In the genomic region with DNA sequence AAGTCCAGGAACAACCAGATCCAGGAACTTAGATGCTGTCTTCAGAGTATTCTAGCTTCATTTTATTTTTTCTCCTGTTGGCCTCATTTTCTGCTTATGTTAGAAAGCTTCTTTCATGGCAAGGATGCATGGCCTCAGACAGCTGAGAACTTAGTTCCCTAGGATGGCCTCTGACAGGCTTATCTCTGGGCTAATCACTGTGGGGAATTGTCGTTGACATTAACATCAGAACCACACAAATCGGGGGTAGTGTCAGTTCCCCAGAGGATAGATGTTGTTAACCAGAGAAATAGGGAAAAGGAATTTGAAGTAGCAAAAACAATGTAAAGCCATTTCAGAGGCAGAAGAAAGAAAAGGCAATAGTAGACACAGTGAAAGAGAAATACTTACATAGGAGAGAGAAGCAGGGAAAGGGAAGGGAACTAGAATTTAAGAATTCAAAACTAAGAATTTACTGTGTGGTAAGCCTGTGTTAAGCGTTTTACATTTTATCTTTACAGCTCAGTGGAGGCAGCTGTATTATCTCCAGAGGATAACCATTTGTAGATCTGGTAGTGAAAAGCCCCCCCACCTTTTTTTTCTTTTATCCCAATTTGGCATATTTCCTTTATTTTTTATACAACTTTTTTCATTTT, we compare ENCODE assay signal across 18 cellular contexts. TPM values are rescaled to one million over a fixed set of nuclear protein-coding genes. Genes with fewer than 3 reads are reported as not detected.
DNase-seq lines count a peak whose midpoint lies in the region; ATAC-seq and TF ChIP-seq lines count a peak whose summit lies in the region.
"Had no signal": no experiment of that assay in that cellular context is flagged by ENCODE, and none has a peak within 500 bp of the region (broad histone marks: within the 10 kb centered on the region; RNA-seq: fewer than 3 reads in every experiment).

No MANE protein-coding gene starts in this region.

- H3K9me3 Mint-ChIP-seq in WTC11 = peaks cover 11% of the 10 kb centered on the region

- H3K23ac ChIP-seq in mesenchymal stem cell (ENCODE audit: low read length in 2 of 2) = no peak overlapping the region

- DNase-seq in WTC11 (ENCODE audit: low spot score) = no peak
- no peak for DNase-seq in mesenchymal stem cell
- no peak for DNase-seq in KG1 (lab: John Stamatoyannopoulos, UW)
- DNase-seq in NCI-H345 (lab: John Stamatoyannopoulos, UW) = no peak
- DNase-seq: activated CD4-positive, CD25-positive, alpha-beta regulatory T cell; brain microvascular endothelial cell; DMS79 treated with DMSO at 0.1 percent for 48 hours; H9; hippocampal formation; NCI-H1436 treated with DMSO at 0.1 percent for 48 hours; NCI-H69; posterior cingulate gyrus had no signal

- H3K4me3 ChIP-seq in BLaER1 (no peak overlapping the region), HUES64 (ENCODE audit: low read length) (no peak overlapping the region), mesenchymal stem cell (ENCODE audit: insufficient read depth in 1 of 2, low read depth in 1 of 2, low read length in 2 of 2) (no peak overlapping the region)
- H3K4me3 ChIP-seq: lung had no signal

- 0 out of 2 replicates have a peak overlapping the region, but pooled peaks have one; percentile 1 for H3K9ac ChIP-seq in BLaER1
- H3K9ac ChIP-seq in HUES64 (ENCODE audit: low read depth, low read length) = no peak overlapping the region; the same call in 1 of the 2 replicates
- H3K9ac ChIP-seq in mesenchymal stem cell (ENCODE audit: low read length) = no peak overlapping the region

- peaks cover 11% of the 10 kb centered on the region for H3K9me3 ChIP-seq in BLaER1
- peaks cover 10% of the 10 kb centered on the region; the same call in 1 of the 2 replicates for H3K9me3 ChIP-seq in HUES64 (ENCODE audit: insufficient read depth, low read depth, low read length)
- H3K9me3 ChIP-seq in mesenchymal stem cell (ENCODE audit: control insufficient read depth, low read length) = peaks cover 11% of the 10 kb centered on the region

- peaks cover 13% of the 10 kb centered on the region for H3K36me3 Mint-ChIP-seq in WTC11

- H3K36me3 ChIP-seq in BLaER1 (peaks cover 8% of the 10 kb centered on the region; the same call in 1 of the 2 replicates), HUES64 (ENCODE audit: insufficient read depth, low read length) (peaks cover 4% of the 10 kb centered on the region; the same call in 1 of the 2 replicates), mesenchymal stem cell (ENCODE audit: control insufficient read depth in 1 of 2, insufficient read depth in 2 of 2, low read depth in 1 of 2, low read length in 2 of 2) (peaks cover 0 to 21% of the 10 kb centered on the region in 2 experiments)
- H3K36me3 ChIP-seq: brain microvascular endothelial cell had no signal

- H2AK5ac ChIP-seq in mesenchymal stem cell (ENCODE audit: low read length, severe bottlenecking) = peak overlapping the region; percentile 84

- CTCF ChIA-PET in WTC11 (lab: Charles Lee) = interaction anchor here (1.0 to 1.6 kb wide), 2 partner anchors 19 to 390 kb away, joined by 5 to 6 read pairs; no protein-coding TSS in a partner anchor

- peaks cover 11% of the 10 kb centered on the region for H3K79me1 ChIP-seq in mesenchymal stem cell (replicated peaks; ENCODE audit: low read length, poor library complexity, severe bottlenecking)

- H3K4ac ChIP-seq in mesenchymal stem cell (ENCODE audit: low read depth in 1 of 2, low read length in 2 of 2) = no peak overlapping the region

- H2BK5ac ChIP-seq in mesenchymal stem cell (ENCODE audit: low read depth, low read length, poor library complexity, severe bottlenecking) = no peak overlapping the region

- no peak overlapping the region for H2BK15ac ChIP-seq in mesenchymal stem cell (ENCODE audit: low read depth, poor library complexity, severe bottlenecking)

- H3K14ac ChIP-seq in mesenchymal stem cell (ENCODE audit: low read length in 2 of 2) = no peak overlapping the region

- no peak overlapping the region for H4K8ac ChIP-seq in mesenchymal stem cell (ENCODE audit: low read length)

- H3K4me1 ChIP-seq in BLaER1 = peaks cover 50% of the 10 kb centered on the region
- peaks cover 42% of the 10 kb centered on the region for H3K4me1 ChIP-seq in HUES64 (ENCODE audit: insufficient read depth, low read length)
- H3K4me1 ChIP-seq in mesenchymal stem cell (ENCODE audit: control insufficient read depth, insufficient read depth, low read depth, low read length) = peaks cover 3% of the 10 kb centered on the region

- TF ChIP-seq CTCF in WTC11 (IDR thresholded peaks at IDR 0.05) = no peak

- no peak overlapping the region for H3K4me3 Mint-ChIP-seq in WTC11
- H3K4me3 Mint-ChIP-seq: H9 had no signal

- no peak overlapping the region for H3K18ac ChIP-seq in mesenchymal stem cell (ENCODE audit: low read depth in 1 of 2, low read length in 2 of 2)

- H4K20me1 ChIP-seq in BLaER1 = peaks cover 23% of the 10 kb centered on the region; the same call in 1 of the 2 replicates

- H2BK120ac ChIP-seq in mesenchymal stem cell (ENCODE audit: low read depth, low read length) = no peak overlapping the region

- 53% methylated on average over 3 of the region's 3 CpGs for WGBS in HUES64
- 6% methylated on average over 2 of the region's 3 CpGs for WGBS in mesenchymal stem cell

- no peaks in the 10 kb centered on the region; the same call in 1 of the 2 replicates for H3K27me3 Mint-ChIP-seq in WTC11 (ENCODE audit: low read depth)

- H2AFZ ChIP-seq in mesenchymal stem cell (ENCODE audit: low read depth, low read length) = no peak overlapping the region

- ATAC-seq in WTC11 = peak; percentile 85
- no peak for ATAC-seq in HG03439 (IDR thresholded peaks at IDR 0.05; ENCODE audit: unreplicated experiment)
- no peak for ATAC-seq in HG02678 (IDR thresholded peaks at IDR 0.05; ENCODE audit: unreplicated experiment)
- ATAC-seq: HepG2 had no signal

- H4K91ac ChIP-seq in mesenchymal stem cell (ENCODE audit: low read length) = no peak overlapping the region

- POLR2A ChIA-PET in WTC11 (lab: Charles Lee) = no interaction called here

- H3K4me2 ChIP-seq in BLaER1 (peak overlapping the region; percentile 66), mesenchymal stem cell (ENCODE audit: low read length, poor library complexity, severe bottlenecking) (no peak overlapping the region)

- peaks cover 43% of the 10 kb centered on the region for H3K4me1 Mint-ChIP-seq in WTC11

- H3K27me3 ChIP-seq in BLaER1 (no peaks in the 10 kb centered on the region), HUES64 (ENCODE audit: insufficient read depth, low read length) (no peaks in the 10 kb centered on the region), mesenchymal stem cell (ENCODE audit: control insufficient read depth in 1 of 2, insufficient read depth in 1 of 2, low read length in 2 of 2) (no peaks in the 10 kb centered on the region)
- H3K27me3 ChIP-seq: brain microvascular endothelial cell had no signal

- H2BK12ac ChIP-seq in mesenchymal stem cell (ENCODE audit: low read length in 2 of 2) = no peak overlapping the region

- 0 out of 2 replicates have a peak overlapping the region, but pooled peaks have one; percentile 6 for H3K27ac Mint-ChIP-seq in WTC11

- no peak overlapping the region for H3K27ac ChIP-seq in BLaER1
- 0 out of 2 replicates have a peak overlapping the region, but pooled peaks have one; percentile 4 for H3K27ac ChIP-seq in HUES64 (ENCODE audit: low read depth, low read length)
- H3K27ac ChIP-seq in mesenchymal stem cell (ENCODE audit: low read length, poor library complexity, severe bottlenecking) = no peak overlapping the region
- H3K27ac ChIP-seq: brain microvascular endothelial cell had no signal

TF ChIP-seq in WTC11, 78 proteins besides CTCF, POLR2A, EP300 and RAD21 (continues in another document):
- TF ChIP-seq, protein P1, sequence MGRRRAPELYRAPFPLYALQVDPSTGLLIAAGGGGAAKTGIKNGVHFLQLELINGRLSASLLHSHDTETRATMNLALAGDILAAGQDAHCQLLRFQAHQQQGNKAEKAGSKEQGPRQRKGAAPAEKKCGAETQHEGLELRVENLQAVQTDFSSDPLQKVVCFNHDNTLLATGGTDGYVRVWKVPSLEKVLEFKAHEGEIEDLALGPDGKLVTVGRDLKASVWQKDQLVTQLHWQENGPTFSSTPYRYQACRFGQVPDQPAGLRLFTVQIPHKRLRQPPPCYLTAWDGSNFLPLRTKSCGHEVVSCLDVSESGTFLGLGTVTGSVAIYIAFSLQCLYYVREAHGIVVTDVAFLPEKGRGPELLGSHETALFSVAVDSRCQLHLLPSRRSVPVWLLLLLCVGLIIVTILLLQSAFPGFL (CRISPR knock-in tag; IDR thresholded peaks at IDR 0.05; ENCODE audit: borderline replicate concordance) = no peak
- TF ChIP-seq, protein P2, sequence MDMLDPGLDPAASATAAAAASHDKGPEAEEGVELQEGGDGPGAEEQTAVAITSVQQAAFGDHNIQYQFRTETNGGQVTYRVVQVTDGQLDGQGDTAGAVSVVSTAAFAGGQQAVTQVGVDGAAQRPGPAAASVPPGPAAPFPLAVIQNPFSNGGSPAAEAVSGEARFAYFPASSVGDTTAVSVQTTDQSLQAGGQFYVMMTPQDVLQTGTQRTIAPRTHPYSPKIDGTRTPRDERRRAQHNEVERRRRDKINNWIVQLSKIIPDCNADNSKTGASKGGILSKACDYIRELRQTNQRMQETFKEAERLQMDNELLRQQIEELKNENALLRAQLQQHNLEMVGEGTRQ (CRISPR knock-in tag; IDR thresholded peaks at IDR 0.05) = no peak
- TF ChIP-seq ZNF423 (CRISPR knock-in tag; IDR thresholded peaks at IDR 0.05) (no peak), GTF2I (CRISPR knock-in tag; conservative IDR thresholded peaks at IDR 0.05) (no peak), ATF1 (CRISPR knock-in tag; IDR thresholded peaks at IDR 0.05) (no peak), CREB1 (CRISPR knock-in tag; IDR thresholded peaks at IDR 0.05) (no peak)
- TF ChIP-seq, protein P3, sequence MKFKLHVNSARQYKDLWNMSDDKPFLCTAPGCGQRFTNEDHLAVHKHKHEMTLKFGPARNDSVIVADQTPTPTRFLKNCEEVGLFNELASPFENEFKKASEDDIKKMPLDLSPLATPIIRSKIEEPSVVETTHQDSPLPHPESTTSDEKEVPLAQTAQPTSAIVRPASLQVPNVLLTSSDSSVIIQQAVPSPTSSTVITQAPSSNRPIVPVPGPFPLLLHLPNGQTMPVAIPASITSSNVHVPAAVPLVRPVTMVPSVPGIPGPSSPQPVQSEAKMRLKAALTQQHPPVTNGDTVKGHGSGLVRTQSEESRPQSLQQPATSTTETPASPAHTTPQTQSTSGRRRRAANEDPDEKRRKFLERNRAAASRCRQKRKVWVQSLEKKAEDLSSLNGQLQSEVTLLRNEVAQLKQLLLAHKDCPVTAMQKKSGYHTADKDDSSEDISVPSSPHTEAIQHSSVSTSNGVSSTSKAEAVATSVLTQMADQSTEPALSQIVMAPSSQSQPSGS (CRISPR knock-in tag; IDR thresholded peaks at IDR 0.05; ENCODE audit: borderline replicate concordance, low read depth) = no peak

RNA-seq across cellular contexts. Expression of a gene that starts 21.8 kb away (rescaled TPM):
- polyA plus RNA-seq in HUES64 (2013, experiment 1 of 2) = 29.6 TPM
- polyA plus RNA-seq in HUES64 (2013, experiment 2 of 2) = 34.6 TPM
- total RNA-seq in WTC11 (2021) = 28.6 to 37.9 TPM (median 31.9 TPM) in 3 replicates
- 32.7 TPM for polyA plus RNA-seq in mesenchymal stem cell (2013, experiment 1 of 2)
- 31.2 TPM for polyA plus RNA-seq in mesenchymal stem cell (2013, experiment 2 of 2)
